Comparison of ENCODE assay signal across 8 cellular contexts in genomic region chr15:76336254-76337046, GRCh38. TPM values are rescaled to one million over a fixed set of nuclear protein-coding genes. Genes with fewer than 3 reads are reported as not detected.
A peak's percentile ranks its signal among the peaks of the same experiment; 100 is the strongest.
DNase-seq lines count a peak whose midpoint lies in the region; ATAC-seq and TF ChIP-seq lines count a peak whose summit lies in the region.

Gene ISL2, plus strand, starts transcription at chr15:76336773. Its CDS starts 111 bp downstream, at chr15:76336884.

- DNase-seq in CD1c-positive myeloid dendritic cell (ENCODE audit: extremely low spot score) (peak; percentile 96), SIG-M5 (lab: John Stamatoyannopoulos, UW) (peak; percentile 64), astrocyte of the hippocampus (ENCODE audit: low read depth, low spot score) (peak; percentile 88), immature natural killer cell (peak in 1 of 3 donors; percentile 35), smooth muscle cell (lab: John Stamatoyannopoulos, UW; ENCODE audit: unreplicated experiment) (no peak), GDM1 (lab: John Stamatoyannopoulos, UW) (no peak)

- no peak for TF ChIP-seq CTCF in smooth muscle cell (IDR thresholded peaks at IDR 0.05; ENCODE audit: borderline replicate concordance, insufficient read depth, poor library complexity, severe bottlenecking)

- no peaks in the 10 kb centered on the region for H3K79me2 ChIP-seq in smooth muscle cell (ENCODE audit: low read depth)

- no peak within 1 kb of the TSS for H3K27ac ChIP-seq in smooth muscle cell (ENCODE audit: low read depth)

- H3K9me3 ChIP-seq in smooth muscle cell (replicated peaks; ENCODE audit: low read depth), result no peaks in the 10 kb centered on the region

- peak within 1 kb of the TSS in 5 of 6 donors; percentile 2 to 58 (median 37) for H3K27ac Mint-ChIP-seq in immature natural killer cell

- H3K4me2 ChIP-seq in smooth muscle cell, result peak within 1 kb of the TSS; percentile 88

- H2AFZ ChIP-seq in smooth muscle cell (ENCODE audit: low read depth), result no peak within 1 kb of the TSS

- peaks cover 44 to 59% (median 55%) of the 10 kb centered on the region in 3 donors for H3K27me3 Mint-ChIP-seq in immature natural killer cell (ENCODE audit: low read depth in 3 of 3)

- peaks cover 52 to 59% of the 10 kb centered on the region in 2 donors for H3K4me1 Mint-ChIP-seq in immature natural killer cell

- no peaks in the 10 kb centered on the region for H3K36me3 ChIP-seq in smooth muscle cell (ENCODE audit: low read depth)

- peaks cover 41% of the 10 kb centered on the region for H3K4me1 ChIP-seq in smooth muscle cell (ENCODE audit: low read depth)

- no peaks in the 10 kb centered on the region for H3F3A ChIP-seq in smooth muscle cell (ENCODE audit: low read depth)

- peaks cover 21% of the 10 kb centered on the region for H4K20me1 ChIP-seq in smooth muscle cell (ENCODE audit: low read depth)

- H3K36me3 Mint-ChIP-seq in immature natural killer cell, result peaks cover 0 to 4% (median 0%) of the 10 kb centered on the region in 3 donors

- H3K4me3 ChIP-seq in smooth muscle cell, result peak within 1 kb of the TSS; percentile 45

- H3K4me3 Mint-ChIP-seq in immature natural killer cell, result peak within 1 kb of the TSS; percentile 73 to 91 (median 87)

- ATAC-seq in GM19328 (IDR thresholded peaks at IDR 0.05; ENCODE audit: unreplicated experiment) (peak; percentile 35), HG03521 (IDR thresholded peaks at IDR 0.05; ENCODE audit: unreplicated experiment) (peak; percentile 47)

- 2% methylated on average over 37 of the region's 40 CpGs for WGBS in smooth muscle cell (ENCODE audit: low lambda C conversion rate)

- H3K9ac ChIP-seq in smooth muscle cell (ENCODE audit: low read depth), result no peak within 1 kb of the TSS

- H3K27me3 ChIP-seq in smooth muscle cell (ENCODE audit: low read depth), result peaks cover 91% of the 10 kb centered on the region

- H3K9me3 Mint-ChIP-seq in immature natural killer cell, result peaks cover 0 to 8% (median 0%) of the 10 kb centered on the region in 6 donors

RNA-seq across cellular contexts. Expression of gene ISL2, which starts in this region (rescaled TPM):
- polyA plus RNA-seq in immature natural killer cell (not detected), smooth muscle cell (0.35 TPM in 1 of 2 replicates, not detected in the other)
- total RNA-seq in smooth muscle cell, result 0.22 and 0.45 TPM in 2 replicates

Comparison
In these comparisons a context has a peak if more than half of its experiments do, and no peak if none do; other contexts are left out.
1. DNase-seq: peak in CD1c-positive myeloid dendritic cell (single experiment), SIG-M5 (single experiment) and astrocyte of the hippocampus (single experiment); none in smooth muscle cell (single experiment) and GDM1 (single experiment).